Comparison of ENCODE assay signal across 16 cellular contexts in genomic region chr7:18020138-18020715, GRCh38. TPM values are rescaled to one million over a fixed set of nuclear protein-coding genes. Genes with fewer than 3 reads are reported as not detected.
DNase-seq lines count a peak whose midpoint lies in the region; ATAC-seq and TF ChIP-seq lines count a peak whose summit lies in the region.
"Had no signal": no experiment of that assay in that cellular context is flagged by ENCODE, and none has a peak within 500 bp of the region (broad histone marks: within the 10 kb centered on the region; RNA-seq: fewer than 3 reads in every experiment).

No MANE protein-coding gene starts in this region.

- no peaks in the 10 kb centered on the region for H3K36me3 ChIP-seq in RWPE2 (ENCODE audit: low read depth)

- H3K4me1 ChIP-seq in RWPE2 (ENCODE audit: insufficient read depth, poor library complexity, severe bottlenecking) = peaks cover 15% of the 10 kb centered on the region

- H3K27me3 ChIP-seq in RWPE2 (ENCODE audit: insufficient read depth, poor library complexity, severe bottlenecking) = peaks cover 3% of the 10 kb centered on the region

- no peaks in the 10 kb centered on the region for H3K36me3 Mint-ChIP-seq in osteocyte (ENCODE audit: unreplicated experiment)
- H3K36me3 Mint-ChIP-seq: activated naive CD4-positive, alpha-beta T cell treated with anti-CD3 and anti-CD28 coated beads, Interleukin-2, amount 50 U/mL, for 24 hours; IgD-negative memory B cell had no signal

- peak overlapping the region; percentile 76 for H3K27ac ChIP-seq in RWPE2 (ENCODE audit: poor library complexity, severe bottlenecking)

- H3K27me3 Mint-ChIP-seq in osteocyte (ENCODE audit: unreplicated experiment) = no peaks in the 10 kb centered on the region

- no peak for TF ChIP-seq CTCF in RWPE2 (IDR thresholded peaks at IDR 0.05; ENCODE audit: poor library complexity, severe bottlenecking)
- TF ChIP-seq CTCF in fibroblast of the aortic adventitia (IDR thresholded peaks at IDR 0.05; ENCODE audit: insufficient read depth, low read length) = no peak
- no peak for TF ChIP-seq CTCF in osteocyte (IDR thresholded peaks at IDR 0.05)
- no peak for TF ChIP-seq CTCF in GM20000 (IDR thresholded peaks at IDR 0.05; ENCODE audit: extremely low read depth, missing control alignments)

- H3K4me3 ChIP-seq in RWPE2 (ENCODE audit: severe bottlenecking) (no peak overlapping the region), fibroblast of the aortic adventitia (ENCODE audit: low read depth, low read length) (no peak overlapping the region)

- no peak overlapping the region for H3K4me3 Mint-ChIP-seq in osteocyte (ENCODE audit: unreplicated experiment)
- H3K4me3 Mint-ChIP-seq: activated naive CD4-positive, alpha-beta T cell treated with anti-CD3 and anti-CD28 coated beads, Interleukin-2, amount 50 U/mL, for 24 hours; IgD-negative memory B cell had no signal

- no peaks in the 10 kb centered on the region for H3K9me3 Mint-ChIP-seq in osteocyte (ENCODE audit: unreplicated experiment)

- ATAC-seq in RWPE2 (ENCODE audit: low read depth) (no peak), GM18517 (IDR thresholded peaks at IDR 0.05; ENCODE audit: unreplicated experiment) (no peak), HG02763 (IDR thresholded peaks at IDR 0.05; ENCODE audit: unreplicated experiment) (no peak)
- ATAC-seq: stimulated activated naive CD8-positive, alpha-beta T cell treated with anti-CD3 and anti-CD28 coated beads, Interleukin-15, Interleukin-2, amounts not matched to agents 100 U/mL and 50 U/mL, for 24 hours had no signal

- DNase-seq in EL (peak; percentile 61), RWPE2 (ENCODE audit: low spot score) (no peak), fibroblast of the aortic adventitia (ENCODE audit: low read depth) (peak; percentile 49), osteocyte (ENCODE audit: extremely low spot score, unreplicated experiment) (no peak), GM20000 (ENCODE audit: low spot score) (no peak), CD1c-positive myeloid dendritic cell (ENCODE audit: extremely low spot score) (no peak)
- DNase-seq: C1 segment of cervical spinal cord; cortex of kidney; NCI-H1417 treated with DMSO at 0.1 percent for 48 hours; stimulated activated CD4-positive, alpha-beta T cell treated with anti-CD3 and anti-CD28 coated beads, Interleukin-4, amount 100 ng/mL, for 4 hours; stimulated activated naive CD8-positive, alpha-beta T cell treated with anti-CD3 and anti-CD28 coated beads, Interleukin-15, Interleukin-2, amounts not matched to agents 100 U/mL and 50 U/mL, for 24 hours had no signal

- H3K27ac Mint-ChIP-seq in osteocyte (ENCODE audit: unreplicated experiment) = peak overlapping the region; percentile 45
- H3K27ac Mint-ChIP-seq: activated naive CD4-positive, alpha-beta T cell treated with anti-CD3 and anti-CD28 coated beads, Interleukin-2, amount 50 U/mL, for 24 hours; IgD-negative memory B cell had no signal

- no peaks in the 10 kb centered on the region for H3K9me3 ChIP-seq in RWPE2 (ENCODE audit: severe bottlenecking)

- H3K4me1 Mint-ChIP-seq in osteocyte (ENCODE audit: unreplicated experiment) = peaks cover 10% of the 10 kb centered on the region
- H3K4me1 Mint-ChIP-seq: activated naive CD4-positive, alpha-beta T cell treated with anti-CD3 and anti-CD28 coated beads, Interleukin-2, amount 50 U/mL, for 24 hours; IgD-negative memory B cell had no signal

RNA-seq across cellular contexts. Expression of gene PRPS1L1, which starts 7.4 kb away (rescaled TPM):
- not detected in 2 replicates for total RNA-seq in fibroblast of the aortic adventitia (ENCODE audit: low replicate concordance)
- total RNA-seq in osteocyte = not detected in 2 replicates
- total RNA-seq: myocyte had no signal

Comparison
In these comparisons a context has a peak if more than half of its experiments do, and no peak if none do; other contexts are left out.
1. DNase-seq: peak in EL (single experiment) and fibroblast of the aortic adventitia (single experiment); none in RWPE2 (single experiment), osteocyte (single experiment), GM20000 (single experiment) and CD1c-positive myeloid dendritic cell (single experiment).